ENCODE assay signal across 20 cellular contexts in the genomic region with DNA sequence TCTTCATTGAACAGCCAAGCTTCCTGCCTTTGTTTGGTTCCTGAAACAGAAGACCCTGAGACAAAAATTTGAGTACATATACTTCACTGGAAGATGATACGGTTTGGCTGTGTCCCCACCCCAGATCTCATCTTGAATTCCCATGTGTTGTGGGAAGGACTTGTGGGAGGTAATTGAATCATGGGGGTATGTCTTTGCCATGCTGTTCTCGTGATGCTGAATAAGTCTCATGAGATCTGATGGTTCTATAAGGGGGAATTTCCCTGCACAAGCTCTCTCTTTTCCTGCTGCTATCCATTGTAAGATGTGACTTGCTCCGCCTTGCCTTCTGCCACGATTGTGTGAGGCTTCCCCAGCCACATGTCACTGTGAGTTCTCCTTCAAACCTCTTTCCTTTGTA.
DNase-seq lines count a peak whose midpoint lies in the region; ATAC-seq and TF ChIP-seq lines count a peak whose summit lies in the region.
"Had no signal": no experiment of that assay in that cellular context is flagged by ENCODE, and none has a peak within 500 bp of the region (broad histone marks: within the 10 kb centered on the region; RNA-seq: fewer than 3 reads in every experiment).

No MANE protein-coding gene starts in this region.

- H3K9me3 ChIP-seq in DND-41 (ENCODE audit: insufficient read depth, low read length, severe bottlenecking): peaks cover 22% of the 10 kb centered on the region
- H3K9me3 ChIP-seq in osteoblast (ENCODE audit: low read depth, low read length): no peaks in the 10 kb centered on the region
- H3K9me3 ChIP-seq in tibial nerve: no peaks in the 10 kb centered on the region
- H3K9me3 ChIP-seq: pancreas, suprapubic skin had no signal

- H2AFZ ChIP-seq in DND-41 (ENCODE audit: low read depth, low read length) (no peak overlapping the region), osteoblast (ENCODE audit: low read length) (peak overlapping the region; percentile 52)

- H4K20me1 ChIP-seq in DND-41 (ENCODE audit: insufficient read depth, low read length) (no peaks in the 10 kb centered on the region), osteoblast (ENCODE audit: insufficient read depth, low read length) (no peaks in the 10 kb centered on the region)

- H3K27me3 ChIP-seq in DND-41 (ENCODE audit: insufficient read depth, low read length, poor library complexity) (no peaks in the 10 kb centered on the region), osteoblast (ENCODE audit: insufficient read depth, low read length) (no peaks in the 10 kb centered on the region), tibial nerve (no peaks in the 10 kb centered on the region)
- H3K27me3 ChIP-seq: heart left ventricle, suprapubic skin had no signal

- DNase-seq in DND-41: no peak
- no peak for DNase-seq in chondrocyte (ENCODE audit: low spot score)
- DNase-seq in osteoblast (ENCODE audit: insufficient read length, low spot score, missing footprints): no peak
- no peak for DNase-seq in tibial nerve (ENCODE audit: low spot score in 2 of 2)
- no peak for DNase-seq in HPDE6-E6E7 (ENCODE audit: extremely low spot score)
- no peak for DNase-seq in HuH-7.5 (ENCODE audit: low spot score)
- DNase-seq in GM13977 (ENCODE audit: low spot score): no peak
- DNase-seq: activated CD8-positive, alpha-beta memory T cell treated with anti-CD3 and anti-CD28 coated beads, Interleukin-2, amount 50 U/mL, for 4 hours; AML-193; GF-D8; KBM-7; NCI-H1048; NCI-H2081 treated with DMSO at 0.1 percent for 48 hours; NCI-H510A treated with DMSO at 0.1 percent for 48 hours; pancreas; Right ventricle myocardium superior had no signal

- peaks cover 8% of the 10 kb centered on the region for H3K36me3 Mint-ChIP-seq in chondrocyte (ENCODE audit: low read depth)

- H3K4me1 Mint-ChIP-seq in chondrocyte (ENCODE audit: low read depth): peaks cover 27% of the 10 kb centered on the region

- peak overlapping the region; percentile 76 for H3K27ac Mint-ChIP-seq in chondrocyte (ENCODE audit: unreplicated experiment)

- in situ Hi-C loops in GM13977 (cut with MboI; ENCODE audit: low pct_unique_long_range_greater_than_20kb, low sequenced_read_pairs, unreplicated experiment): no loop called here

- peaks cover 28% of the 10 kb centered on the region for H3K79me2 ChIP-seq in DND-41 (ENCODE audit: insufficient read depth, low read length)
- H3K79me2 ChIP-seq in osteoblast (ENCODE audit: insufficient read depth, low read length): peaks cover 15% of the 10 kb centered on the region

- no peaks in the 10 kb centered on the region for H3K27me3 Mint-ChIP-seq in chondrocyte (ENCODE audit: low read depth)
- H3K27me3 Mint-ChIP-seq: activated naive CD8-positive, alpha-beta T cell had no signal

- H3K27ac ChIP-seq in C4-2B (peak overlapping the region; percentile 81; the same call in 1 of the 2 replicates), DND-41 (ENCODE audit: low read length) (peak overlapping the region; percentile 11; the same call in 1 of the 2 replicates), osteoblast (ENCODE audit: low read depth, low read length) (peak overlapping the region; percentile 32), tibial nerve (peak overlapping the region in 2 of 4 donors; percentile 1 to 23)
- H3K27ac ChIP-seq: pancreas, suprapubic skin had no signal

- H3K9ac ChIP-seq in DND-41 (ENCODE audit: low read depth, low read length): no peak overlapping the region

- no peak for ATAC-seq in DND-41 (ENCODE audit: insufficient read depth, low read depth)

- no peak for TF ChIP-seq EP300 in tibial nerve (IDR thresholded peaks at IDR 0.05)

- TF ChIP-seq CTCF in C4-2B (conservative IDR thresholded peaks at IDR 0.05) (no peak), DND-41 (IDR thresholded peaks at IDR 0.05; ENCODE audit: borderline replicate concordance, extremely low read depth, low read length, poor library complexity, severe bottlenecking) (no peak), chondrocyte (IDR thresholded peaks at IDR 0.05) (no peak), osteoblast (IDR thresholded peaks at IDR 0.05; ENCODE audit: extremely low read depth, low read depth, low read length) (no peak), tibial nerve (IDR thresholded peaks at IDR 0.05) (no peak), GM13977 (IDR thresholded peaks at IDR 0.05; ENCODE audit: extremely low read depth, insufficient read depth, missing control alignments) (no peak)

- 63 to 75% methylated on average over 4 of the region's 4 CpGs for WGBS in tibial nerve, 2 donors

- no peak overlapping the region for H3K4me3 Mint-ChIP-seq in chondrocyte (ENCODE audit: unreplicated experiment)

- H3K4me3 ChIP-seq in DND-41 (ENCODE audit: low read depth in 1 of 2, low read length in 2 of 2) (no peak overlapping the region), osteoblast (ENCODE audit: insufficient read depth, low read length) (no peak overlapping the region), tibial nerve (no peak overlapping the region)
- H3K4me3 ChIP-seq: heart left ventricle, pancreas, suprapubic skin had no signal

- peaks cover 8% of the 10 kb centered on the region; the same call in 1 of the 2 replicates for H3K36me3 ChIP-seq in DND-41 (ENCODE audit: insufficient read depth, low read length)
- H3K36me3 ChIP-seq in osteoblast (ENCODE audit: insufficient read depth, low read length): no peaks in the 10 kb centered on the region
- H3K36me3 ChIP-seq in tibial nerve: no peaks in the 10 kb centered on the region
- H3K36me3 ChIP-seq: heart left ventricle, pancreas, suprapubic skin had no signal

- H3K4me1 ChIP-seq in DND-41 (ENCODE audit: insufficient read depth, low read length) (peaks cover 34% of the 10 kb centered on the region), osteoblast (ENCODE audit: insufficient read depth, low read length) (peaks cover 8% of the 10 kb centered on the region), tibial nerve (peaks cover 0 to 26% (median 8%) of the 10 kb centered on the region in 4 donors)

- peaks cover 12% of the 10 kb centered on the region for H3K9me3 Mint-ChIP-seq in chondrocyte (ENCODE audit: low read depth)

- TF ChIP-seq POLR2A in tibial nerve (IDR thresholded peaks at IDR 0.05): no peak

- H3K4me2 ChIP-seq in DND-41 (ENCODE audit: insufficient read depth, low read length) (no peak overlapping the region), osteoblast (ENCODE audit: insufficient read depth, low read length) (no peak overlapping the region)
